In the genomic region with DNA sequence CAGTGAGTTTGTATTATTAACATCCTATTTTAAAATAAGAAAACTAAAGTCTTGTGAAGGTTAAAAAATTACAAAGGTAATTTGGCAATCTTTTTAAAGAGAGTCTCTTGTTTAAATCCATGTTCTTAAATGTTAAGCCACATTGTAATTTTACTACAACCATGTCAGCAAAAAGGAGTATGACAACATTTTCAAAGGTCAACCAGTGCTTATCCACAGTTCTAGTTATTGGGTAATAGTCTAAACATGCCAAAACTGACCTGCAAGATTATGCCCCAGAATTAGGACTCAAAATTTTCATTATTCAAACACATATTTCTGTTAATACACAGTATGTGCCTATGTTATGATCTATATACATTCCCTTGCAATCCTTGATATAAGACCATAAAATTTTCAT, we compare ENCODE assay signal across 1 cellular context.
TF ChIP-seq lines count a peak whose summit lies in the region.

No MANE protein-coding gene starts in this region.

TF ChIP-seq in liver, 16 proteins besides CTCF, POLR2A, EP300 and RAD21 (continued from another document):
- TF ChIP-seq REST (IDR thresholded peaks at IDR 0.05) (peak; percentile 17), EGR1 (IDR thresholded peaks at IDR 0.05; ENCODE audit: low read depth in 2 of 2) (no peak), FOXA2 (IDR thresholded peaks at IDR 0.05) (no peak), RXRA (IDR thresholded peaks at IDR 0.05) (peak; percentile 60 to 61), YY1 (IDR thresholded peaks at IDR 0.05) (peak; percentile 61), ZBTB33 (IDR thresholded peaks at IDR 0.05) (peak; percentile 43), NR2F2 (IDR thresholded peaks at IDR 0.05) (peak; percentile 36), SP1 (IDR thresholded peaks at IDR 0.05) (no peak)
- TF ChIP-seq, protein P1, sequence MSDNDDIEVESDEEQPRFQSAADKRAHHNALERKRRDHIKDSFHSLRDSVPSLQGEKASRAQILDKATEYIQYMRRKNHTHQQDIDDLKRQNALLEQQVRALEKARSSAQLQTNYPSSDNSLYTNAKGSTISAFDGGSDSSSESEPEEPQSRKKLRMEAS (IDR thresholded peaks at IDR 0.05): peak; percentile 38
- TF ChIP-seq, protein P2, sequence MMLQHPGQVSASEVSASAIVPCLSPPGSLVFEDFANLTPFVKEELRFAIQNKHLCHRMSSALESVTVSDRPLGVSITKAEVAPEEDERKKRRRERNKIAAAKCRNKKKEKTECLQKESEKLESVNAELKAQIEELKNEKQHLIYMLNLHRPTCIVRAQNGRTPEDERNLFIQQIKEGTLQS (IDR thresholded peaks at IDR 0.05): no peak
TF ChIP-seq in liver: peak in this region for 9.
